In the genomic region with DNA sequence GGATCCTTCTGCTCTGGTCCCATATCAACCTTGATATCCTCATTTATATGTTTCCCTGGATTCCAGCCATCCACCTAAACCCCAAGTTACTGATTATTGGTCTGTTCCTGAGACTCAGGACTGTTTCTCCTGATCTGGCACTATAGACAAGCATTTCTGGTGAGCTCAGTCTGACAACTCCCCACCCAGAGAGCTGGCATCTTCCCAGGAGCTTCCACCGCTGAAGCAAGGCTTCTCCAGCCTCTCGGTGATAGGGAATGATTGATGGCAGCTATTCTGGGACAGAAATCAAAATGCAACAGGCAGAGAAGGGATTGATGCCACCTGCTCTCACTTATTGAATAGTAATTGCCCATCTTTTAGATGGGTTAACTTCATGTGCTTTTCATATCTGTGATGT, we compare ENCODE assay signal across 22 cellular contexts.
"Had no signal": no experiment of that assay in that cellular context is flagged by ENCODE, and none has a peak within 500 bp of the region (broad histone marks: within the 10 kb centered on the region; RNA-seq: fewer than 3 reads in every experiment).

No MANE protein-coding gene starts in this region.

- H3K4me1 ChIP-seq: breast epithelium, esophagus squamous epithelium, left ventricle myocardium inferior, right lobe of liver, upper lobe of left lung, vagina had no signal

- H3K27me3 ChIP-seq: ovary, right lobe of liver, upper lobe of left lung, vagina had no signal

- ATAC-seq: activated CD8-positive, alpha-beta T cell treated with anti-CD3 and anti-CD28 coated beads for 36 hours; activated naive CD4-positive, alpha-beta T cell treated with anti-CD3 and anti-CD28 coated beads, Interleukin-2, amount 50 U/mL, for 72 hours; activated T-cell treated with anti-CD3 and anti-CD28 coated beads, Interleukin-2, amount 50 U/mL, for 4 hours; right lobe of liver; stimulated activated effector memory CD8-positive, alpha-beta T cell treated with anti-CD3 and anti-CD28 coated beads, Interleukin-12 subunit alpha, Interleukin-12 subunit beta, amount 100 ng/mL, for 72 hours; WTC11 had no signal

- DNase-seq: activated CD4-positive, alpha-beta T cell treated with anti-CD3 and anti-CD28 coated beads for 1 hour; activated CD4-positive, alpha-beta T cell treated with anti-CD3 and anti-CD28 coated beads, Interleukin-2, amount 50 U/mL, for 1 hour; activated CD8-positive, alpha-beta T cell treated with anti-CD3 and anti-CD28 coated beads for 36 hours; activated naive CD4-positive, alpha-beta T cell; activated T-cell treated with anti-CD3 and anti-CD28 coated beads, Interleukin-2, amount 50 U/mL, for 4 hours; dermis blood vessel endothelial cell; effector CD4-positive, alpha-beta T cell; esophagus squamous epithelium; left ventricle myocardium inferior; mammary epithelial cell; ovary; right lobe of liver; stimulated activated CD4-positive, alpha-beta T cell treated with anti-CD3 and anti-CD28 coated beads, Interleukin-12 subunit alpha, Interleukin-12 subunit beta, amount 100 ng/mL, for 4 hours; stimulated activated CD4-positive, alpha-beta T cell treated with anti-CD3 and anti-CD28 coated beads, Interleukin-4, amount 100 ng/mL, for 24 hours; upper lobe of left lung had no signal

- H3K27ac ChIP-seq: breast epithelium, epithelial cell of prostate, esophagus squamous epithelium, left ventricle myocardium inferior, ovary, right lobe of liver, skin epidermis, upper lobe of left lung, vagina had no signal

- H3K4me3 ChIP-seq: breast epithelium, esophagus squamous epithelium, left ventricle myocardium inferior, ovary, right lobe of liver, skin epidermis, upper lobe of left lung, vagina had no signal

- H3K36me3 ChIP-seq: breast epithelium, esophagus squamous epithelium, left ventricle myocardium inferior, ovary, right lobe of liver, upper lobe of left lung, vagina had no signal

- H3K9me3 ChIP-seq: breast epithelium, esophagus squamous epithelium, ovary, right lobe of liver, upper lobe of left lung, vagina had no signal
